In the genomic region with DNA sequence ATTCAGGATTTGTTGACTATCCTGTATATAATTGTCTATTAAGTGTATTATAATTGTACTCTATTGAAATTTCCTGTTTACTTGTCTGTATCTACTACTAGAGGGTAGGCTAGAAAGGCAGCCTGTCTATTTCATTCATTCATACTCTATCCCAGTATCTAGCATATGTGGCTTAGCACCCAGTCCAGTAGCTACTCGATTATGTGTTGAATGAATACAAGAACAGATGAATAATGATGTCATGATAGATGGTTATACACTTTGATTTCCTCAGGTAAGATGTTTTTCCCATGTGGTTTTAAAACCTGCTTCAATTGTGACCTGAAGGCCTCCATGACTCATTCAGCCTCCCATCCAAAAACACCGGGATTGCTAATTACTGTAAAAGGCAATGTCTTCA, we compare ENCODE assay signal across 22 cellular contexts.
A peak's percentile ranks its signal among the peaks of the same experiment; 100 is the strongest.
DNase-seq lines count a peak whose midpoint lies in the region; ATAC-seq and TF ChIP-seq lines count a peak whose summit lies in the region.
"Had no signal": no experiment of that assay in that cellular context is flagged by ENCODE, and none has a peak within 500 bp of the region (broad histone marks: within the 10 kb centered on the region; RNA-seq: fewer than 3 reads in every experiment).

No MANE protein-coding gene starts in this region.

- H3K27me3 ChIP-seq in mammary epithelial cell (ENCODE audit: insufficient read depth, low read length) (no peaks in the 10 kb centered on the region), GM23248 (replicated peaks; ENCODE audit: insufficient read depth) (no peaks in the 10 kb centered on the region)
- H3K27me3 ChIP-seq: MG63 had no signal

- in situ Hi-C loops in mammary epithelial cell (cut with MboI; ENCODE audit: low sequenced_read_pairs in 2 of 2): no loop called here
- in situ Hi-C loops in GM23248 (cut with MboI): loop anchor here (25.0 kb wide), 1 partner anchor 666 kb away; no protein-coding TSS in a partner anchor

- no peaks in the 10 kb centered on the region for H3K79me2 ChIP-seq in mammary epithelial cell (ENCODE audit: insufficient read depth, low read length)
- no peaks in the 10 kb centered on the region for H3K79me2 ChIP-seq in GM23248 (ENCODE audit: insufficient read depth)

- H3K36me3 ChIP-seq in mammary epithelial cell (ENCODE audit: insufficient read depth, low read length) (no peaks in the 10 kb centered on the region), GM23248 (ENCODE audit: low read depth) (no peaks in the 10 kb centered on the region)
- H3K36me3 ChIP-seq: MG63 had no signal

- H3K9me3 Mint-ChIP-seq in activated T-cell treated with anti-CD3 and anti-CD28 coated beads, Interleukin-2, amount 50 U/mL, for 72 hours: no peaks in the 10 kb centered on the region
- no peaks in the 10 kb centered on the region for H3K9me3 Mint-ChIP-seq in stimulated activated naive CD8-positive, alpha-beta T cell treated with anti-CD3 and anti-CD28 coated beads, Interleukin-15, Interleukin-2, amounts not matched to agents 100 ng/mL and 50 ng/mL, for 24 hours

- dilution Hi-C loops in mammary epithelial cell (cut with HindIII; ENCODE audit: low sequenced_read_pairs): no loop called here

- no peak overlapping the region for H3K4me2 ChIP-seq in mammary epithelial cell (ENCODE audit: insufficient read depth, low read depth, low read length)
- H3K4me2 ChIP-seq in GM23248 (ENCODE audit: unreplicated experiment): no peak overlapping the region

- H3K9ac ChIP-seq in mammary epithelial cell (ENCODE audit: insufficient read depth, low read length): no peak overlapping the region
- no peak overlapping the region for H3K9ac ChIP-seq in GM23248

- intact Hi-C loops in mammary epithelial cell (cut with micrococcal nuclease): no loop called here

- CTCF ChIA-PET in mammary epithelial cell (lab: Charles Lee; ENCODE audit: low non-redundant PET): no interaction called here

- H3K4me3 ChIP-seq in mammary epithelial cell (replicated peaks in 1 of 3; ENCODE audit: insufficient read depth in 1 of 3, low read depth in 2 of 3, low read length in 3 of 3) (no peak overlapping the region), GM23248 (no peak overlapping the region)
- H3K4me3 ChIP-seq: MG63 had no signal

- peak; percentile 34 to 42 for ATAC-seq in activated T-cell treated with anti-CD3 and anti-CD28 coated beads, Interleukin-2, amount 50 U/mL, for 72 hours (replicated peaks in 1 of 2)
- ATAC-seq: Right ventricle myocardium inferior had no signal

- H4K20me1 ChIP-seq in mammary epithelial cell (ENCODE audit: insufficient read depth, low read length): no peaks in the 10 kb centered on the region
- H4K20me1 ChIP-seq in GM23248 (ENCODE audit: insufficient read depth): no peaks in the 10 kb centered on the region

- no peak for TF ChIP-seq CTCF in mammary epithelial cell (conservative IDR thresholded peaks at IDR 0.05 in 1 of 2, IDR thresholded peaks at IDR 0.05 in 1 of 2; ENCODE audit: extremely low read depth in 1 of 2, insufficient read depth in 1 of 2, low read depth in 1 of 2, low read length in 2 of 2)

- H2AFZ ChIP-seq in mammary epithelial cell (ENCODE audit: low read depth, low read length) (no peak overlapping the region), GM23248 (no peak overlapping the region)

- peaks cover 2 to 4% of the 10 kb centered on the region in 2 donors for H3K36me3 Mint-ChIP-seq in activated T-cell treated with anti-CD3 and anti-CD28 coated beads, Interleukin-2, amount 50 U/mL, for 72 hours (ENCODE audit: insufficient read depth in 2 of 2)
- H3K36me3 Mint-ChIP-seq in stimulated activated naive CD8-positive, alpha-beta T cell treated with anti-CD3 and anti-CD28 coated beads, Interleukin-15, Interleukin-2, amounts not matched to agents 100 ng/mL and 50 ng/mL, for 24 hours (ENCODE audit: low read depth): no peaks in the 10 kb centered on the region
- H3K36me3 Mint-ChIP-seq: CD4-positive, CD25-positive, alpha-beta regulatory T cell had no signal

- H3K9me2 ChIP-seq in GM23248 (ENCODE audit: insufficient read depth): no peaks in the 10 kb centered on the region

- no peaks in the 10 kb centered on the region for H3K9me3 ChIP-seq in mammary epithelial cell (replicated peaks; ENCODE audit: insufficient read depth, low read length)
- H3K9me3 ChIP-seq in GM23248 (ENCODE audit: low read depth): no peaks in the 10 kb centered on the region
- H3K9me3 ChIP-seq: MG63 had no signal

- DNase-seq in activated T-cell treated with anti-CD3 and anti-CD28 coated beads, Interleukin-2, amount 50 U/mL, for 72 hours: no peak
- no peak for DNase-seq in activated T-cell treated with anti-CD3 and anti-CD28 coated beads for 4 hours
- peak; percentile 10 for DNase-seq in stimulated activated CD4-positive, alpha-beta T cell treated with anti-CD3 and anti-CD28 coated beads, Interleukin-2, amount 100 ng/mL, for 4 hours (ENCODE audit: low read depth)
- no peak for DNase-seq in stimulated activated CD4-positive, alpha-beta T cell treated with anti-CD3 and anti-CD28 coated beads, Interleukin-2, amount 100 ng/mL, for 48 hours
- DNase-seq in mammary epithelial cell: peak; percentile 36
- no peak for DNase-seq in GM23248
- DNase-seq in middle frontal gyrus (ENCODE audit: extremely low spot score, low spot score): no peak
- DNase-seq: CD4-positive, CD25-positive, alpha-beta regulatory T cell; COR-L47; DMS 273 treated with DMSO at 0.1 percent for 48 hours; DMS79 treated with DMSO at 0.1 percent for 48 hours; Kasumi-1; MG63; NCI-H1417; NCI-H1694 treated with DMSO at 0.1 percent for 48 hours; NCI-H2081 treated with DMSO at 0.1 percent for 48 hours; NCI-H2171 treated with DMSO at 0.1 percent for 48 hours; NCI-H446; NCI-H526; OCI-M1 had no signal

- peaks cover 75% of the 10 kb centered on the region for H3K4me1 Mint-ChIP-seq in activated T-cell treated with anti-CD3 and anti-CD28 coated beads, Interleukin-2, amount 50 U/mL, for 72 hours (ENCODE audit: low read depth)
- peaks cover 49% of the 10 kb centered on the region for H3K4me1 Mint-ChIP-seq in stimulated activated naive CD8-positive, alpha-beta T cell treated with anti-CD3 and anti-CD28 coated beads, Interleukin-15, Interleukin-2, amounts not matched to agents 100 ng/mL and 50 ng/mL, for 24 hours (ENCODE audit: low read depth)
- H3K4me1 Mint-ChIP-seq: CD4-positive, CD25-positive, alpha-beta regulatory T cell had no signal

- H3K27ac Mint-ChIP-seq in activated T-cell treated with anti-CD3 and anti-CD28 coated beads, Interleukin-2, amount 50 U/mL, for 72 hours: peak overlapping the region; percentile 5
- peak overlapping the region; percentile 54 for H3K27ac Mint-ChIP-seq in stimulated activated naive CD8-positive, alpha-beta T cell treated with anti-CD3 and anti-CD28 coated beads, Interleukin-15, Interleukin-2, amounts not matched to agents 100 ng/mL and 50 ng/mL, for 24 hours
- H3K27ac Mint-ChIP-seq: CD4-positive, CD25-positive, alpha-beta regulatory T cell had no signal

- H3K4me1 ChIP-seq in mammary epithelial cell (ENCODE audit: insufficient read depth, low read length) (no peaks in the 10 kb centered on the region), GM23248 (ENCODE audit: insufficient read depth) (0 out of 2 replicates have a peak, but pooled peaks cover 5% of the 10 kb centered on the region)

- WGBS in mammary epithelial cell (ENCODE audit: low coverage, missing lambda C conversion rate): 13% methylated on average over 2 of the region's 2 CpGs
- 78 to 85% methylated on average over 2 of the region's 2 CpGs for WGBS in GM23248 (ENCODE audit: low coverage in 1 of 2, low lambda C conversion rate in 2 of 2, missing lambda C conversion rate in 2 of 2), 2 experiments

- H3F3A ChIP-seq in GM23248 (ENCODE audit: insufficient read depth): no peaks in the 10 kb centered on the region

- no peak overlapping the region for H3K27ac ChIP-seq in mammary epithelial cell (ENCODE audit: insufficient read depth, low read depth, low read length)
- no peak overlapping the region for H3K27ac ChIP-seq in GM23248

- no TSS peak for BruUV-seq in mammary epithelial cell (replicated peaks; lab: Mats Ljungman, UMichigan)

- H3K4me3 Mint-ChIP-seq in activated T-cell treated with anti-CD3 and anti-CD28 coated beads, Interleukin-2, amount 50 U/mL, for 72 hours: peak overlapping the region in 1 of 2 donors; percentile 33
- no peak overlapping the region for H3K4me3 Mint-ChIP-seq in stimulated activated naive CD8-positive, alpha-beta T cell treated with anti-CD3 and anti-CD28 coated beads, Interleukin-15, Interleukin-2, amounts not matched to agents 100 ng/mL and 50 ng/mL, for 24 hours
- H3K4me3 Mint-ChIP-seq: CD4-positive, CD25-positive, alpha-beta regulatory T cell had no signal

- H3K27me3 Mint-ChIP-seq in activated T-cell treated with anti-CD3 and anti-CD28 coated beads, Interleukin-2, amount 50 U/mL, for 72 hours (ENCODE audit: low read depth): peaks cover 6% of the 10 kb centered on the region
- peaks cover 5% of the 10 kb centered on the region for H3K27me3 Mint-ChIP-seq in stimulated activated naive CD8-positive, alpha-beta T cell treated with anti-CD3 and anti-CD28 coated beads, Interleukin-15, Interleukin-2, amounts not matched to agents 100 ng/mL and 50 ng/mL, for 24 hours

Comparison
In these comparisons a context has a peak if more than half of its experiments do, and no peak if none do; other contexts are left out.
1. DNase-seq: peak in stimulated activated CD4-positive, alpha-beta T cell treated with anti-CD3 and anti-CD28 coated beads, Interleukin-2, amount 100 ng/mL, for 4 hours (single experiment) and mammary epithelial cell (single experiment); none in activated T-cell treated with anti-CD3 and anti-CD28 coated beads, Interleukin-2, amount 50 U/mL, for 72 hours (0 of 2), activated T-cell treated with anti-CD3 and anti-CD28 coated beads for 4 hours (single experiment), stimulated activated CD4-positive, alpha-beta T cell treated with anti-CD3 and anti-CD28 coated beads, Interleukin-2, amount 100 ng/mL, for 48 hours (0 of 2), GM23248 (single experiment) and middle frontal gyrus (single experiment).